28 cellular contexts compared by ENCODE assay signal in genomic region chr17:31518478-31518877, GRCh38.
DNase-seq lines count a peak whose midpoint lies in the region; ATAC-seq, FAIRE-seq and TF ChIP-seq lines count a peak whose summit lies in the region.
"Had no signal": no experiment of that assay in that cellular context is flagged by ENCODE, and none has a peak within 500 bp of the region (broad histone marks: within the 10 kb centered on the region; RNA-seq: fewer than 3 reads in every experiment).

No MANE protein-coding gene starts in this region.

- H3K4me3 ChIP-seq in HEK293 (ENCODE audit: low read depth, low read length) (no peak overlapping the region), bronchial epithelial cell (ENCODE audit: low read depth, low read length) (no peak overlapping the region)
- H3K4me3 ChIP-seq: BLaER1, GM12878 had no signal

- TF ChIP-seq CTCF in HEK293 (tag by site-specific recombination; IDR thresholded peaks at IDR 0.05) (no peak), WTC11 (IDR thresholded peaks at IDR 0.05) (no peak), bronchial epithelial cell (IDR thresholded peaks at IDR 0.05; ENCODE audit: insufficient read depth, low read length, severe bottlenecking) (no peak)

- H3K9me3 ChIP-seq in HEK293 (ENCODE audit: control insufficient read depth, insufficient read depth, low read depth, low read length), result no peaks in the 10 kb centered on the region
- H3K9me3 ChIP-seq: BE2C had no signal

- H3K36me3 ChIP-seq in HEK293 (ENCODE audit: control insufficient read depth in 2 of 2, insufficient read depth in 1 of 2, low read length in 2 of 2) (peaks cover 0 to 5% of the 10 kb centered on the region in 2 experiments; a peak in 1 of 3 replicates), bronchial epithelial cell (ENCODE audit: control insufficient read depth, insufficient read depth, low read length) (peaks cover 9% of the 10 kb centered on the region)
- H3K36me3 ChIP-seq: BE2C had no signal

- H3K27ac ChIP-seq in HEK293 (ENCODE audit: extremely low read depth, low read depth, low read length), result no peak overlapping the region
- H3K27ac ChIP-seq: BLaER1 had no signal

- H3K4me1 Mint-ChIP-seq in WTC11, result peaks cover 11% of the 10 kb centered on the region; the same call in 1 of the 2 replicates
- H3K4me1 Mint-ChIP-seq: CD14-positive monocyte had no signal

- DNase-seq in WTC11 (ENCODE audit: low spot score), result no peak
- DNase-seq in bronchial epithelial cell (ENCODE audit: low read depth), result no peak
- DNase-seq in hippocampal formation (lab: John Stamatoyannopoulos, UW), result no peak
- DNase-seq in stimulated activated CD4-positive, alpha-beta T cell treated with anti-CD3 and anti-CD28 coated beads, Interleukin-15, amount 100 ng/mL, for 24 hours, result no peak
- DNase-seq: 8988T; ACHN; BE2C; C1 segment of cervical spinal cord; CD4-positive, alpha-beta memory T cell; CD4-positive, CD25-positive, alpha-beta regulatory T cell; COR-L47; DMS 273 treated with DMSO at 0.1 percent for 48 hours; DMS153; DMS53; DMS79; DND-41; EL; GDM1 had no signal

- no peak for ATAC-seq in WTC11
- no peak for ATAC-seq in GM18867 (IDR thresholded peaks at IDR 0.05; ENCODE audit: unreplicated experiment)
- ATAC-seq: GM12878 had no signal

- peak; percentile 47 for FAIRE-seq in bronchial epithelial cell (lab: Jason Lieb, UNC)
- FAIRE-seq: A204.1, GM12878, GM12892, GM18507, GM19239 had no signal

- CTCF ChIA-PET in HEK293 (lab: Yijun Ruan, JAX) (interaction anchor here (0.7 to 3.6 kb wide), 6 partner anchors 9 to 131 kb away, joined by 3 to 47 read pairs (median 6); no protein-coding TSS in a partner anchor), WTC11 (lab: Charles Lee) (interaction anchor here (1.1 to 1.9 kb wide), 5 partner anchors 16 to 324 kb away, joined by 3 to 50 read pairs (median 16); no protein-coding TSS in a partner anchor)

- no peaks in the 10 kb centered on the region for H3K27me3 ChIP-seq in bronchial epithelial cell (ENCODE audit: control insufficient read depth, insufficient read depth, low read length)
- H3K27me3 ChIP-seq: BE2C, BLaER1 had no signal

- no peak overlapping the region for H3K27ac Mint-ChIP-seq in WTC11
- H3K27ac Mint-ChIP-seq: CD14-positive monocyte had no signal

- peaks cover 2% of the 10 kb centered on the region; the same call in 1 of the 2 replicates for H3K9me3 Mint-ChIP-seq in WTC11
- H3K9me3 Mint-ChIP-seq: CD4-positive, alpha-beta memory T cell; CD4-positive, CD25-positive, alpha-beta regulatory T cell; CD8-positive, alpha-beta memory T cell had no signal

- H3K36me3 Mint-ChIP-seq in WTC11, result peaks cover 39% of the 10 kb centered on the region

- H3K4me1 ChIP-seq in HEK293 (ENCODE audit: control insufficient read depth, insufficient read depth, low read length), result peaks cover 2% of the 10 kb centered on the region; the same call in 1 of the 2 replicates
- H3K4me1 ChIP-seq: BE2C had no signal

- POLR2A ChIA-PET in HEK293 (lab: Yijun Ruan, JAX) (no interaction called here), WTC11 (lab: Charles Lee) (no interaction called here)

- no peak overlapping the region for H3K4me3 Mint-ChIP-seq in WTC11
- H3K4me3 Mint-ChIP-seq: CD14-positive monocyte; CD4-positive, alpha-beta memory T cell; CD4-positive, CD25-positive, alpha-beta regulatory T cell; CD8-positive, alpha-beta memory T cell had no signal

- H3K27me3 Mint-ChIP-seq in WTC11 (ENCODE audit: low read depth), result no peaks in the 10 kb centered on the region
- H3K27me3 Mint-ChIP-seq: CD4-positive, alpha-beta memory T cell; CD4-positive, CD25-positive, alpha-beta regulatory T cell; CD8-positive, alpha-beta memory T cell had no signal

TF ChIP-seq in HEK293, 187 proteins besides CTCF, POLR2A, EP300 and RAD21:
- peak; percentile 88 for TF ChIP-seq ZNF121 (tag by site-specific recombination; IDR thresholded peaks at IDR 0.05)
- TF ChIP-seq ATF2 (tag by site-specific recombination; IDR thresholded peaks at IDR 0.05; ENCODE audit: low read depth), result no peak
- no peak for TF ChIP-seq ZNF629 (tag by site-specific recombination; IDR thresholded peaks at IDR 0.05)
- no peak for TF ChIP-seq ZNF707 (tag by site-specific recombination; IDR thresholded peaks at IDR 0.05)
- no peak for TF ChIP-seq ZEB2 (tag by site-specific recombination; IDR thresholded peaks at IDR 0.05)

TF ChIP-seq in WTC11, 78 proteins besides CTCF, POLR2A, EP300 and RAD21:
- peak; percentile 63; the same call in 1 of the 2 replicates for TF ChIP-seq ZNF121 (CRISPR knock-in tag; IDR thresholded peaks at IDR 0.05)
- no peak for TF ChIP-seq EMX1 (CRISPR knock-in tag; IDR thresholded peaks at IDR 0.05)
- no peak for TF ChIP-seq CBFB (CRISPR knock-in tag; IDR thresholded peaks at IDR 0.05; ENCODE audit: low read depth)
- TF ChIP-seq ZBTB43 (CRISPR knock-in tag; IDR thresholded peaks at IDR 0.05), result no peak

Comparison
In these comparisons a context has a peak if more than half of its experiments do, and no peak if none do; other contexts are left out.
1. Of the 8 proteins assayed by ChIP-seq in both HEK293 and WTC11: peak only in HEK293: none; only in WTC11: none; in both: ZNF121; in neither: 7.